In the genomic region with DNA sequence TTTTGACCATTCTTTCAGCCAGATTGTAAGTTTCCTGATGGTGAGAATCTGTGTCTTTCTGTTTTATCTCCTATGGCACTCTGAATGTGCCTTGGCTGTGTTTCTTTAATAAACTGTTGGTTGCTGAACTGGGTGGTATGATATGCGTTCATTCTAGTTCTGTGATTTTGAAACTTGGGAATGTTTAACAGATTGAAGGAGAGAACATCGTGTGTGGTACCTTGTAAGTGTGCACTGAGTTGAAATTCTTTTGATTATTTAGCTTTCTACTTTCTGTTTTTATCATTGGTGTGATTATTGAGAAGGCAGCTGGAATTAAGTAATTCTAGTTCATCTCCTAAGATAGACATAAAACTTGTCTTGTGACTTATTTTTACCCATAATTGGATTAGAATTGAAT, we compare ENCODE assay signal across 16 cellular contexts. TPM values are rescaled to one million over a fixed set of nuclear protein-coding genes. Genes with fewer than 3 reads are reported as not detected.
DNase-seq lines count a peak whose midpoint lies in the region; ATAC-seq, FAIRE-seq and TF ChIP-seq lines count a peak whose summit lies in the region.
"Had no signal": no experiment of that assay in that cellular context is flagged by ENCODE, and none has a peak within 500 bp of the region (broad histone marks: within the 10 kb centered on the region; RNA-seq: fewer than 3 reads in every experiment).

No MANE protein-coding gene starts in this region.

- H4K20me1 ChIP-seq in HepG2 (ENCODE audit: insufficient read depth, low read length), result peaks cover 77% of the 10 kb centered on the region
- peaks cover 69% of the 10 kb centered on the region for H4K20me1 ChIP-seq in osteoblast (ENCODE audit: insufficient read depth, low read length)

- 77% methylated on average over 2 of the region's 2 CpGs for WGBS in HepG2 (ENCODE audit: low lambda C conversion rate)
- 2% methylated on average over 2 of the region's 2 CpGs for WGBS in right lobe of liver (ENCODE audit: insufficient coverage, low coverage, low lambda C conversion rate, missing lambda C conversion rate)
- WGBS in ovary, 3 donors, result 14 to 29% (median 25%) methylated on average over 2 of the region's 2 CpGs

- peaks cover 13% of the 10 kb centered on the region for H3K36me3 Mint-ChIP-seq in brain

- H3K79me2 ChIP-seq in HepG2 (ENCODE audit: insufficient read depth, low read length), result peaks cover 90% of the 10 kb centered on the region
- H3K79me2 ChIP-seq in osteoblast (ENCODE audit: insufficient read depth, low read length), result peaks cover 93% of the 10 kb centered on the region

- DNase-seq in HepG2 (ENCODE audit: low spot score) (no peak), right lobe of liver (no peak), osteoblast (ENCODE audit: insufficient read length, low spot score, missing footprints) (no peak), vagina (ENCODE audit: extremely low spot score in 2 of 2) (no peak), SJCRH30 (no peak), ovary (no peak)
- DNase-seq: activated CD8-positive, alpha-beta memory T cell treated with anti-CD3 and anti-CD28 coated beads, Interleukin-2, amount 50 U/mL, for 4 hours; DMS 273 treated with DMSO at 0.1 percent for 48 hours; MV-4-11; NK-92 treated with Interleukin-12 subunit alpha and Interleukin-12 subunit beta, amount 100 ng/mL, for 24 hours; WERI-Rb-1 had no signal

- TF ChIP-seq EP300 in HepG2 (IDR thresholded peaks at IDR 0.05; ENCODE audit: low read depth in 2 of 2, low read length in 2 of 2) (no peak), HepG2 (CRISPR knock-in tag; IDR thresholded peaks at IDR 0.05; ENCODE audit: borderline replicate concordance) (no peak), ovary (IDR thresholded peaks at IDR 0.05) (no peak)

- H3K4me1 Mint-ChIP-seq in brain, result peaks cover 79% of the 10 kb centered on the region

- TF ChIP-seq POLR2A in HepG2 (IDR thresholded peaks at IDR 0.05; ENCODE audit: insufficient read depth in 1 of 2, low read depth in 2 of 2, low read length in 2 of 2) (no peak), right lobe of liver (IDR thresholded peaks at IDR 0.05) (no peak), vagina (IDR thresholded peaks at IDR 0.05) (no peak), ovary (IDR thresholded peaks at IDR 0.05) (no peak)

- POLR2A ChIA-PET in HepG2 (lab: Yijun Ruan, JAX), result no interaction called here

- CTCF ChIA-PET in HepG2 (lab: Yijun Ruan, JAX; ENCODE audit: low intra/inter-chr PET ratio, low total read pairs), result no interaction called here

- in situ Hi-C loops in HepG2 (cut with HindIII; ENCODE audit: extremely low pct_ligation_motif_present, low pct_unique_long_range_greater_than_20kb), result no loop called here

- peak overlapping the region in 3 of 5 experiments; percentile 22 to 81 (median 28) for H3K27ac Mint-ChIP-seq in brain

- no peak for FAIRE-seq in HepG2 (lab: Jason Lieb, UNC)
- FAIRE-seq: colon had no signal

- TF ChIP-seq CTCF in HepG2 (CRISPR knock-in tag; IDR thresholded peaks at IDR 0.05) (no peak), right lobe of liver (IDR thresholded peaks at IDR 0.05) (no peak), brain (conservative IDR thresholded peaks at IDR 0.05) (no peak), osteoblast (IDR thresholded peaks at IDR 0.05; ENCODE audit: extremely low read depth, low read depth, low read length) (no peak), vagina (IDR thresholded peaks at IDR 0.05) (no peak), ovary (IDR thresholded peaks at IDR 0.05) (no peak)

- BruUV-seq in HepG2 (replicated peaks; lab: Mats Ljungman, UMichigan), result no TSS peak

- H3K36me3 ChIP-seq in HepG2 (replicated peaks in 1 of 2; ENCODE audit: control insufficient read depth in 1 of 2, insufficient read depth in 2 of 2, low read length in 2 of 2), result peaks cover 0 to 1% of the 10 kb centered on the region in 2 experiments; a peak in 1 of 5 replicates
- no peaks in the 10 kb centered on the region for H3K36me3 ChIP-seq in right lobe of liver
- peaks cover 19% of the 10 kb centered on the region for H3K36me3 ChIP-seq in osteoblast (ENCODE audit: insufficient read depth, low read length)
- H3K36me3 ChIP-seq in vagina, result no peaks in the 10 kb centered on the region
- H3K36me3 ChIP-seq in SJCRH30, result peaks cover 2% of the 10 kb centered on the region; the same call in 1 of the 2 replicates
- H3K36me3 ChIP-seq in ovary, result no peaks in the 10 kb centered on the region

- no peak overlapping the region for H3K9ac ChIP-seq in HepG2 (ENCODE audit: insufficient read depth, low read depth, low read length)

- H3K27me3 ChIP-seq in HepG2 (ENCODE audit: control insufficient read depth in 1 of 2, insufficient read depth in 2 of 2, low read length in 2 of 2) (no peaks in the 10 kb centered on the region; a peak in 1 of 5 replicates), right lobe of liver (no peaks in the 10 kb centered on the region), osteoblast (ENCODE audit: insufficient read depth, low read length) (no peaks in the 10 kb centered on the region), vagina (no peaks in the 10 kb centered on the region), SJCRH30 (no peaks in the 10 kb centered on the region), ovary (no peaks in the 10 kb centered on the region)

- H3K27ac ChIP-seq in HepG2 (ENCODE audit: extremely low read length, insufficient read depth, low read length) (no peak overlapping the region), right lobe of liver (peak overlapping the region in 1 of 3 donors; percentile 30), osteoblast (ENCODE audit: low read depth, low read length) (peak overlapping the region; percentile 97), vagina (peak overlapping the region; percentile 28), SJCRH30 (no peak overlapping the region), ovary (no peak overlapping the region)
- H3K27ac ChIP-seq: SK-N-MC, WERI-Rb-1 had no signal

- H3K4me2 ChIP-seq in HepG2 (ENCODE audit: low read depth, low read length), result peak overlapping the region; percentile 87; the same call in 1 of the 2 replicates
- peak overlapping the region; percentile 93 for H3K4me2 ChIP-seq in osteoblast (ENCODE audit: insufficient read depth, low read length)

- H3K9me3 Mint-ChIP-seq in brain, result no peaks in the 10 kb centered on the region

- H2AFZ ChIP-seq in HepG2 (ENCODE audit: low read length) (no peak overlapping the region), osteoblast (ENCODE audit: low read length) (no peak overlapping the region)

- peaks cover 68% of the 10 kb centered on the region for H3K4me1 ChIP-seq in HepG2 (ENCODE audit: insufficient read depth, low read length)
- H3K4me1 ChIP-seq in right lobe of liver, result peaks cover 0 to 64% (median 23%) of the 10 kb centered on the region in 4 donors
- H3K4me1 ChIP-seq in osteoblast (ENCODE audit: insufficient read depth, low read length), result peaks cover 68% of the 10 kb centered on the region
- peaks cover 87% of the 10 kb centered on the region for H3K4me1 ChIP-seq in vagina
- H3K4me1 ChIP-seq in SJCRH30, result peaks cover 8% of the 10 kb centered on the region
- H3K4me1 ChIP-seq in ovary (ENCODE audit: insufficient read depth), result peaks cover 17% of the 10 kb centered on the region

- intact Hi-C loops in HepG2 (cut with micrococcal nuclease; ENCODE audit: unreplicated experiment), result no loop called here
- intact Hi-C loops in right lobe of liver (cut with DNase I), result no loop called here
- intact Hi-C loops in vagina (cut with DNase I), result no loop called here
- intact Hi-C loops in ovary (cut with DNase I), result no loop called here

- H3K4me3 Mint-ChIP-seq in brain, result peak overlapping the region in 4 of 5 experiments; percentile 41 to 92 (median 66)

- no peak for ATAC-seq in HepG2
- ATAC-seq in right lobe of liver, result no peak
- no peak for ATAC-seq in GM18517 (IDR thresholded peaks at IDR 0.05; ENCODE audit: unreplicated experiment)
- ATAC-seq: esophagus mucosa had no signal

- H3K4me3 ChIP-seq in HepG2 (replicated peaks in 1 of 3; ENCODE audit: insufficient read depth in 1 of 3, low read depth in 2 of 3, low read length in 3 of 3) (peak overlapping the region in 1 of 3 experiments; percentile 73; a peak in 1 of 6 replicates), right lobe of liver (no peak overlapping the region), osteoblast (ENCODE audit: insufficient read depth, low read length) (peak overlapping the region; percentile 95), vagina (no peak overlapping the region), SJCRH30 (no peak overlapping the region), ovary (no peak overlapping the region)
- H3K4me3 ChIP-seq: SK-N-MC had no signal

- no peaks in the 10 kb centered on the region for H3K27me3 Mint-ChIP-seq in brain

- H3K9me3 ChIP-seq in HepG2 (ENCODE audit: low read length) (no peaks in the 10 kb centered on the region), right lobe of liver (no peaks in the 10 kb centered on the region), osteoblast (ENCODE audit: low read depth, low read length) (no peaks in the 10 kb centered on the region), vagina (no peaks in the 10 kb centered on the region), SJCRH30 (replicated peaks) (no peaks in the 10 kb centered on the region), ovary (no peaks in the 10 kb centered on the region)

- no peak for TF ChIP-seq RAD21 in HepG2 (CRISPR knock-in tag; IDR thresholded peaks at IDR 0.05)

RNA-seq across cellular contexts. Expression of gene BACH1, which starts 4.6 kb away (rescaled TPM):
- total RNA-seq in HepG2 (2016; rRNA removed; fragmentation: Illumina TruSeq; extraction: Trizol) (51.7 and 68.9 TPM in 2 replicates), right lobe of liver (10 to 100 TPM; 22.7 to 57.5 (median 27.2) TPM), osteoblast (153 and 189 TPM in 2 replicates), vagina (33.1 TPM), ovary (10 to 100 TPM; 32.2 to 77.0 (median 55.1) TPM)
- 113 and 125 TPM in 2 replicates for total RNA-seq in HepG2 (2016; cell fraction: cytosol; rRNA removed; fragmentation: Illumina TruSeq; extraction: Trizol; ENCODE audit: low read depth)
- total RNA-seq in HepG2 (2016; cell fraction: insoluble cytoplasmic fraction; rRNA removed; fragmentation: Illumina TruSeq; extraction: Trizol), result 49.5 and 66.2 TPM in 2 replicates
- total RNA-seq in HepG2 (2016; cell fraction: membrane; rRNA removed; fragmentation: Illumina TruSeq; extraction: Trizol), result 187 and 248 TPM in 2 replicates
- 43.0 and 46.1 TPM in 2 replicates for total RNA-seq in HepG2 (2016; cell fraction: nucleus; rRNA removed; fragmentation: Illumina TruSeq; extraction: Trizol)
- polyA plus RNA-seq in HepG2 (2011; rRNA removed) (11.9 and 16.5 TPM in 2 replicates), brain (ENCODE audit: insufficient read depth, low read depth, low replicate concordance) (6.1 TPM), ovary (10 to 100 TPM; 11.4 to 12.1 TPM)
- 6.1 and 8.1 TPM in 2 replicates for polyA plus RNA-seq in HepG2 (2011; cell fraction: cytosol; rRNA removed)
- 7.4 and 10.3 TPM in 2 replicates for polyA plus RNA-seq in HepG2 (2011; cell fraction: nucleus; rRNA removed)
- polyA plus RNA-seq in HepG2 (2012), result 19.6 and 28.5 TPM in 2 replicates
- 0.31 and 0.51 TPM in 2 replicates for polyA plus RNA-seq in HepG2 (2016; cell fraction: cytosol; fragmentation: Illumina TruSeq; extraction: Trizol; ENCODE audit: low read depth)
- 17.5 and 19.8 TPM in 2 replicates for polyA plus RNA-seq in HepG2 (2016; cell fraction: insoluble cytoplasmic fraction; fragmentation: Illumina TruSeq; extraction: Trizol; ENCODE audit: low read depth)
- polyA plus RNA-seq in HepG2 (2016; cell fraction: membrane; fragmentation: Illumina TruSeq; extraction: Trizol; ENCODE audit: low read depth), result 2.6 and 3.9 TPM in 2 replicates
- 11.8 and 12.9 TPM in 2 replicates for polyA plus RNA-seq in HepG2 (2016; cell fraction: nucleus; fragmentation: Illumina TruSeq; extraction: Trizol; ENCODE audit: insufficient read depth, low read depth)
- polyA minus RNA-seq in HepG2 (2011; rRNA and poly(A)+ RNA removed; ENCODE audit: low replicate concordance), result 153 and 196 TPM in 2 replicates
- 67.8 and 73.1 TPM in 2 replicates for polyA minus RNA-seq in HepG2 (2011; cell fraction: cytosol; rRNA and poly(A)+ RNA removed)
- polyA minus RNA-seq in HepG2 (2011; cell fraction: nucleus; rRNA and poly(A)+ RNA removed), result 101 and 111 TPM in 2 replicates
- total RNA-seq in SJCRH30 (2014; rRNA removed; shearing (Covaris generic)), result 62.3 and 91.1 TPM in 2 replicates

Comparison
In these comparisons a context has a peak if more than half of its experiments do, and no peak if none do; other contexts are left out.
1. H3K27ac ChIP-seq: peak in osteoblast (single experiment) and vagina (single experiment); none in HepG2 (single experiment), SJCRH30 (single experiment) and ovary (0 of 2).